8 cellular contexts compared by ENCODE assay signal in genomic region chr7:93366816-93367215, GRCh38.
"Had no signal": no experiment of that assay in that cellular context is flagged by ENCODE, and none has a peak within 500 bp of the region (broad histone marks: within the 10 kb centered on the region; RNA-seq: fewer than 3 reads in every experiment).

No MANE protein-coding gene starts in this region.

- DNase-seq: GM23248, GOT3, H7, HFFc6 had no signal

- H3K27ac ChIP-seq: GM23248, HL-60 had no signal

- H3K4me3 Mint-ChIP-seq: HFFc6, IgD-negative memory B cell had no signal

- H3K4me1 ChIP-seq: HAP-1 had no signal

- H2AFZ ChIP-seq: GM23248 had no signal

- H3K36me3 ChIP-seq: HAP-1 had no signal

- ATAC-seq: HCT116 had no signal

- H3K9me3 Mint-ChIP-seq: HFFc6 had no signal

- H3K4me3 ChIP-seq: GM23248, HAP-1 had no signal

- H3K36me3 Mint-ChIP-seq: IgD-negative memory B cell had no signal

- H3K27ac Mint-ChIP-seq: HFFc6, IgD-negative memory B cell had no signal

- H3K9ac ChIP-seq: GM23248 had no signal
